20 cellular contexts compared by ENCODE assay signal in genomic region chr9:20472646-20473045, GRCh38.
A peak's percentile ranks its signal among the peaks of the same experiment; 100 is the strongest.
DNase-seq lines count a peak whose midpoint lies in the region; ATAC-seq and TF ChIP-seq lines count a peak whose summit lies in the region.
"Had no signal": no experiment of that assay in that cellular context is flagged by ENCODE, and none has a peak within 500 bp of the region (broad histone marks: within the 10 kb centered on the region; RNA-seq: fewer than 3 reads in every experiment).

No MANE protein-coding gene starts in this region.

- in situ Hi-C loops in astrocyte of the spinal cord (cut with HindIII; ENCODE audit: low sequenced_read_pairs), result no loop called here

- DNase-seq in DMS 273 (lab: John Stamatoyannopoulos, UW; ENCODE audit: unreplicated experiment), result peak; percentile 5
- no peak for DNase-seq in DMS 273 treated with DMSO at 0.1 percent for 48 hours (lab: John Stamatoyannopoulos, UW)
- DNase-seq in astrocyte of the spinal cord (ENCODE audit: low read depth, low spot score), result peak; percentile 19
- no peak for DNase-seq in hepatocyte (ENCODE audit: low spot score)
- no peak for DNase-seq in WERI-Rb-1
- DNase-seq in pons (ENCODE audit: low spot score), result no peak
- DNase-seq: CD4-positive, CD25-positive, alpha-beta regulatory T cell; COR-L47; DMS153; GDM1; KG1; NCI-H1417 treated with DMSO at 0.1 percent for 48 hours; NCI-H187 treated with DMSO at 0.1 percent for 48 hours; NCI-H345; NCI-H524 treated with DMSO at 0.1 percent for 48 hours had no signal

- H3K9me3 ChIP-seq in hepatocyte (ENCODE audit: low read depth), result no peaks in the 10 kb centered on the region
- H3K9me3 ChIP-seq in WERI-Rb-1 (ENCODE audit: severe bottlenecking), result no peaks in the 10 kb centered on the region
- H3K9me3 ChIP-seq: HAP-1 had no signal

- H3K27ac ChIP-seq in hepatocyte (peak overlapping the region; percentile 25), WERI-Rb-1 (no peak overlapping the region)
- H3K27ac ChIP-seq: 22Rv1 had no signal

- ATAC-seq in GM21526 (IDR thresholded peaks at IDR 0.05; ENCODE audit: low FRiP score, unreplicated experiment) (no peak), HG03097 (IDR thresholded peaks at IDR 0.05; ENCODE audit: low FRiP score, unreplicated experiment) (no peak)
- ATAC-seq: HepG2 had no signal

- peaks cover 4% of the 10 kb centered on the region for H4K20me1 ChIP-seq in hepatocyte (ENCODE audit: insufficient read depth, poor library complexity, severe bottlenecking)

- H3K4me2 ChIP-seq in hepatocyte, result peak overlapping the region; percentile 54

- H3K4me3 ChIP-seq in astrocyte of the spinal cord (ENCODE audit: low read depth, low read length) (no peak overlapping the region), hepatocyte (no peak overlapping the region), WERI-Rb-1 (ENCODE audit: low read depth, low read length) (no peak overlapping the region)
- H3K4me3 ChIP-seq: HAP-1 had no signal

- H3K36me3 ChIP-seq in hepatocyte (replicated peaks; ENCODE audit: insufficient read depth, low read depth) (no peaks in the 10 kb centered on the region), WERI-Rb-1 (no peaks in the 10 kb centered on the region)
- H3K36me3 ChIP-seq: HAP-1 had no signal

- H3K79me2 ChIP-seq in hepatocyte, result peaks cover 85% of the 10 kb centered on the region

- H3K27me3 ChIP-seq in hepatocyte (no peaks in the 10 kb centered on the region), WERI-Rb-1 (ENCODE audit: insufficient read depth, low read depth, severe bottlenecking) (no peaks in the 10 kb centered on the region)

- H3K9me2 ChIP-seq in hepatocyte (replicated peaks; ENCODE audit: insufficient read depth), result no peaks in the 10 kb centered on the region

- TF ChIP-seq CTCF in astrocyte of the spinal cord (IDR thresholded peaks at IDR 0.05; ENCODE audit: low read depth, low read length) (no peak), hepatocyte (IDR thresholded peaks at IDR 0.05; ENCODE audit: poor library complexity) (no peak), WERI-Rb-1 (IDR thresholded peaks at IDR 0.05; ENCODE audit: low read depth, low read length) (no peak)

- H3K4me1 ChIP-seq in hepatocyte (ENCODE audit: insufficient read depth), result peaks cover 20% of the 10 kb centered on the region

- H2AFZ ChIP-seq in hepatocyte, result no peak overlapping the region

Comparison
In these comparisons a context has a peak if more than half of its experiments do, and no peak if none do; other contexts are left out.
1. DNase-seq: peak in DMS 273 (single experiment) and astrocyte of the spinal cord (single experiment); none in DMS 273 treated with DMSO at 0.1 percent for 48 hours (single experiment), hepatocyte (single experiment), WERI-Rb-1 (single experiment) and pons (single experiment).